In the genomic region with DNA sequence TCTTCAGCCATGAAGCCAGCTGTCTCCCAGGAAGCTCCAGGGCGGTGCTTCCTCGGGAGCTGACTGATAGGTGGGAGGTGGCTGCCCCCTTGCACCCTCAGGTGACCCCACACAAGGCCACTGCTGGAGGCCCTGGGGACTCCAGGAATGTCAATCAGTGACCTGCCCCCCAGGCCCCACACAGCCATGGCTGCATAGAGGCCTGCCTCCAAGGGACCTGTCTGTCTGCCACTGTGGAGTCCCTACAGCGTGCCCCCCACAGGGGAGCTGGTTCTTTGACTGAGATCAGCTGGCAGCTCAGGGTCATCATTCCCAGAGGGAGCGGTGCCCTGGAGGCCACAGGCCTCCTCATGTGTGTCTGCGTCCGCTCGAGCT, we compare ENCODE assay signal across 26 cellular contexts. TPM values are rescaled to one million over a fixed set of nuclear protein-coding genes. Genes with fewer than 3 reads are reported as not detected.
DNase-seq lines count a peak whose midpoint lies in the region; ATAC-seq and TF ChIP-seq lines count a peak whose summit lies in the region.
"Had no signal": no experiment of that assay in that cellular context is flagged by ENCODE, and none has a peak within 500 bp of the region (broad histone marks: within the 10 kb centered on the region; RNA-seq: fewer than 3 reads in every experiment).

No MANE protein-coding gene starts in this region.

- peak overlapping the region in 44 of 59 donors; percentile 12 to 76 (median 46) for H3K27ac ChIP-seq in dorsolateral prefrontal cortex
- no peak overlapping the region for H3K27ac ChIP-seq in neural progenitor cell
- H3K27ac ChIP-seq in substantia nigra (ENCODE audit: low read depth, low read length, poor library complexity, severe bottlenecking): peak overlapping the region; percentile 49
- H3K27ac ChIP-seq: 22Rv1; BLaER1 treated with 17β-estradiol and CSF1 and Interleukin-3, amounts not matched to agents 10 nM and 100 nM; HL-60; KMS-11; Peyer's patch had no signal

- no peaks in the 10 kb centered on the region for H3K27me3 ChIP-seq in dorsolateral prefrontal cortex
- no peaks in the 10 kb centered on the region for H3K27me3 ChIP-seq in neural progenitor cell
- H3K27me3 ChIP-seq: BLaER1 treated with 17β-estradiol and CSF1 and Interleukin-3, amounts not matched to agents 10 nM and 100 nM; Peyer's patch had no signal

- H3K4me3 Mint-ChIP-seq in activated naive CD4-positive, alpha-beta T cell treated with anti-CD3 and anti-CD28 coated beads, Interleukin-2, amount 50 U/mL, for 24 hours: no peak overlapping the region
- H3K4me3 Mint-ChIP-seq in neural progenitor cell (no peak overlapping the region), HFFc6 (no peak overlapping the region)
- H3K4me3 Mint-ChIP-seq: CD4-positive, alpha-beta memory T cell; GM23338 had no signal

- no peak overlapping the region for H3K4me2 ChIP-seq in neural progenitor cell
- H3K4me2 ChIP-seq: BLaER1 treated with 17β-estradiol and CSF1 and Interleukin-3, amounts not matched to agents 10 nM and 100 nM; GM23338; KMS-11 had no signal

- H3K36me3 Mint-ChIP-seq in activated naive CD4-positive, alpha-beta T cell treated with anti-CD3 and anti-CD28 coated beads, Interleukin-2, amount 50 U/mL, for 24 hours: no peaks in the 10 kb centered on the region
- H3K36me3 Mint-ChIP-seq in neural progenitor cell (no peaks in the 10 kb centered on the region), HFFc6 (ENCODE audit: low read depth) (no peaks in the 10 kb centered on the region)
- H3K36me3 Mint-ChIP-seq: CD4-positive, alpha-beta memory T cell had no signal

- no peaks in the 10 kb centered on the region for H4K20me1 ChIP-seq in neural progenitor cell (ENCODE audit: low read depth)
- H4K20me1 ChIP-seq: BLaER1 treated with 17β-estradiol and CSF1 and Interleukin-3, amounts not matched to agents 10 nM and 100 nM had no signal

- ATAC-seq in GM21367 (IDR thresholded peaks at IDR 0.05; ENCODE audit: unreplicated experiment): no peak
- ATAC-seq: GM23338 had no signal

- H3K4me1 Mint-ChIP-seq in activated naive CD4-positive, alpha-beta T cell treated with anti-CD3 and anti-CD28 coated beads, Interleukin-2, amount 50 U/mL, for 24 hours: peaks cover 2% of the 10 kb centered on the region
- H3K4me1 Mint-ChIP-seq in neural progenitor cell (peaks cover 19% of the 10 kb centered on the region), HFFc6 (ENCODE audit: low read depth) (peaks cover 17% of the 10 kb centered on the region)
- H3K4me1 Mint-ChIP-seq: GM23338 had no signal

- H2AFZ ChIP-seq in neural progenitor cell (replicated peaks): no peak overlapping the region
- H2AFZ ChIP-seq: GM23338 had no signal

- H3K27ac Mint-ChIP-seq in activated naive CD4-positive, alpha-beta T cell treated with anti-CD3 and anti-CD28 coated beads, Interleukin-2, amount 50 U/mL, for 24 hours: peak overlapping the region; percentile 12
- H3K27ac Mint-ChIP-seq in neural progenitor cell: peak overlapping the region; percentile 65
- no peak overlapping the region; the same call in 1 of the 2 replicates for H3K27ac Mint-ChIP-seq in HFFc6
- H3K27ac Mint-ChIP-seq: GM23338 had no signal

- TF ChIP-seq CTCF in dorsolateral prefrontal cortex (IDR thresholded peaks at IDR 0.05 in 54 of 56, conservative IDR thresholded peaks at IDR 0.05 in 2 of 56; ENCODE audit: low read depth in 1 of 56, partially characterized antibody in 56 of 56) (no peak), neural progenitor cell (IDR thresholded peaks at IDR 0.05) (no peak), HFFc6 (IDR thresholded peaks at IDR 0.05) (no peak)

- no peaks in the 10 kb centered on the region for H3K27me3 Mint-ChIP-seq in activated naive CD4-positive, alpha-beta T cell treated with anti-CD3 and anti-CD28 coated beads, Interleukin-2, amount 50 U/mL, for 24 hours
- H3K27me3 Mint-ChIP-seq in neural progenitor cell (ENCODE audit: insufficient read depth, low read depth) (peaks cover 3% of the 10 kb centered on the region), HFFc6 (ENCODE audit: insufficient read depth) (peaks cover 6% of the 10 kb centered on the region)
- H3K27me3 Mint-ChIP-seq: CD4-positive, alpha-beta memory T cell had no signal

- H3K4me3 ChIP-seq in dorsolateral prefrontal cortex (no peak overlapping the region), neural progenitor cell (no peak overlapping the region)
- H3K4me3 ChIP-seq: BLaER1 treated with 17β-estradiol and CSF1 and Interleukin-3, amounts not matched to agents 10 nM and 100 nM; GM23338; Peyer's patch had no signal

- no peaks in the 10 kb centered on the region for H3K79me2 ChIP-seq in neural progenitor cell (ENCODE audit: low read depth)

- no peak for DNase-seq in activated naive CD4-positive, alpha-beta T cell treated with anti-CD3 and anti-CD28 coated beads, Interleukin-2, amount 50 U/mL, for 16 hours
- peak in 1 of 10 donors; percentile 37 for DNase-seq in dorsolateral prefrontal cortex
- no peak for DNase-seq in neural progenitor cell (ENCODE audit: low spot score)
- DNase-seq in substantia nigra (lab: John Stamatoyannopoulos, UW): no peak
- DNase-seq in NCI-H69 (lab: John Stamatoyannopoulos, UW): no peak
- no peak for DNase-seq in HFFc6
- DNase-seq: Caco-2; CD4-positive, alpha-beta memory T cell; DMS 273 treated with DMSO at 0.1 percent for 48 hours; DND-41; NCI-H1105; NCI-H146; NCI-H2029; NCI-H226; NCI-H510A treated with DMSO at 0.1 percent for 48 hours; Peyer's patch had no signal

- peaks cover 5% of the 10 kb centered on the region for H3F3A ChIP-seq in neural progenitor cell (ENCODE audit: low read depth)

- no peaks in the 10 kb centered on the region for H3K9me3 ChIP-seq in neural progenitor cell (ENCODE audit: low read depth)
- H3K9me3 ChIP-seq: BLaER1 treated with 17β-estradiol and CSF1 and Interleukin-3, amounts not matched to agents 10 nM and 100 nM; Caco-2; Peyer's patch had no signal

- no peaks in the 10 kb centered on the region for H3K36me3 ChIP-seq in neural progenitor cell
- H3K36me3 ChIP-seq: BLaER1 treated with 17β-estradiol and CSF1 and Interleukin-3, amounts not matched to agents 10 nM and 100 nM; Peyer's patch had no signal

- H3K9me3 Mint-ChIP-seq in activated naive CD4-positive, alpha-beta T cell treated with anti-CD3 and anti-CD28 coated beads, Interleukin-2, amount 50 U/mL, for 24 hours: no peaks in the 10 kb centered on the region
- H3K9me3 Mint-ChIP-seq in neural progenitor cell (no peaks in the 10 kb centered on the region), HFFc6 (no peaks in the 10 kb centered on the region)
- H3K9me3 Mint-ChIP-seq: GM23338 had no signal

- peaks cover 15% of the 10 kb centered on the region for H3K4me1 ChIP-seq in neural progenitor cell
- H3K4me1 ChIP-seq: Caco-2, Peyer's patch had no signal

- no peak overlapping the region for H3K9ac ChIP-seq in neural progenitor cell
- H3K9ac ChIP-seq: BLaER1 treated with 17β-estradiol and CSF1 and Interleukin-3, amounts not matched to agents 10 nM and 100 nM; KMS-11 had no signal

- intact Hi-C loops in dorsolateral prefrontal cortex (cut with DNase I): no loop called here

RNA-seq across cellular contexts. Expression of a gene that starts 14.1 kb away (rescaled TPM):
- 10 to 100 TPM in 84 of 120 experiments, 1 to 10 TPM in 36; 1.8 to 35.0 (median 12.2) TPM for total RNA-seq in dorsolateral prefrontal cortex
- not detected in 2 replicates for total RNA-seq in neural progenitor cell (ENCODE audit: low replicate concordance)
- total RNA-seq in HFFc6 (2021; fragmentation: NEBNext Ultra II Directional; extraction: Animal tissue kit (Norgen Biotek cat#: 25700)): not detected
- total RNA-seq: Caco-2; CD4-positive, alpha-beta memory T cell; G401; GM23338; HT-29; OCI-LY7; Peyer's patch had no signal
